ENCODE assay signal across 23 cellular contexts in the genomic region with DNA sequence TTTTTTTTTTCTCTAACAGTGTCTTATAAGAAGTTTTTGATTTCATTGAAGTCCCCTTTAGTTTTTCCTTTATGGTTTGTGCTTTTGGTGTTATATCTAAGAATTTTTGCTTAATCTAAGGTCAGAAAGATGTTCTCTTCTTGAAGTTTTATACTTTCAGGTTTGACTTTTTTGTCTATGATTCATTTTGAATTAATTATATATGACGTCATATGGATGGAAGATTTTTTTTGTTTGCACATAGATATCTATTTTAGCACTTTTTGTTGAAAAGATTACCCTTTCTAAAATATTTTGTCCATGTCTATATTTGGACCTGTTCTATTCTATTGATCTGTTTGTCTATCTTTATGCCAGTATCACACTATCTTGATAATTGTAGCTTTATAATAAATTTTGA.
"Had no signal": no experiment of that assay in that cellular context is flagged by ENCODE, and none has a peak within 500 bp of the region (broad histone marks: within the 10 kb centered on the region; RNA-seq: fewer than 3 reads in every experiment).

No MANE protein-coding gene starts in this region.

- H3K9me3 ChIP-seq: adrenal gland, pancreas, psoas muscle, right atrium auricular region, thyroid gland, upper lobe of right lung had no signal

- H3K27ac ChIP-seq: adrenal gland, left ventricle myocardium inferior, psoas muscle, right atrium auricular region, thyroid gland, upper lobe of right lung had no signal

- H3K4me3 ChIP-seq: adrenal gland, left ventricle myocardium inferior, pancreas, psoas muscle, right atrium auricular region, thyroid gland, upper lobe of right lung had no signal

- H3K9me3 Mint-ChIP-seq: mesothelial cell of epicardium had no signal

- DNase-seq: activated CD4-positive, alpha-beta T cell treated with anti-CD3 and anti-CD28 coated beads for 1 hour; activated CD4-positive, alpha-beta T cell treated with anti-CD3 and anti-CD28 coated beads, Interleukin-2, amount 50 U/mL, for 4 hours; activated effector memory CD4-positive, alpha-beta T cell treated with Interleukin-2 at 50 U/mL for 16 hours; activated naive CD4-positive, alpha-beta T cell treated with anti-CD3 and anti-CD28 coated beads, Interleukin-2, amount 10 ng/mL, durations not matched to agents 7 days and 5 days; activated T-cell treated with anti-CD3 and anti-CD28 coated beads, Interleukin-2, amount 50 U/mL, for 48 hours; central memory CD4-positive, alpha-beta T cell; dermis blood vessel endothelial cell; effector CD8-positive, alpha-beta T cell; hippocampal formation; left ventricle myocardium inferior; pancreas; psoas muscle; stimulated activated CD4-positive, alpha-beta T cell treated with anti-CD3 and anti-CD28 coated beads, Interleukin-4, amount 100 ng/mL, for 24 hours; stimulated activated naive CD4-positive, alpha-beta T cell treated with Interleukin-2 at 50 U/mL for 16 hours; T-helper 1 cell; T-helper 9 cell; thyroid gland; upper lobe of right lung had no signal

- H3K27me3 ChIP-seq: adrenal gland, pancreas, right atrium auricular region, thyroid gland, upper lobe of right lung had no signal

- H3K27me3 Mint-ChIP-seq: activated naive CD4-positive, alpha-beta T cell treated with anti-CD3 and anti-CD28 coated beads, Interleukin-2, amount 10 ng/mL, durations not matched to agents 7 days and 5 days had no signal

- H3K4me3 Mint-ChIP-seq: activated naive CD4-positive, alpha-beta T cell treated with anti-CD3 and anti-CD28 coated beads, Interleukin-2, amount 10 ng/mL, durations not matched to agents 7 days and 5 days; mesothelial cell of epicardium; nephron had no signal

- H3K36me3 ChIP-seq: pancreas, thyroid gland had no signal

- ATAC-seq: esophagus mucosa, pancreas, upper lobe of right lung had no signal

- H3K27ac Mint-ChIP-seq: activated naive CD4-positive, alpha-beta T cell treated with anti-CD3 and anti-CD28 coated beads, Interleukin-2, amount 10 ng/mL, durations not matched to agents 7 days and 5 days; nephron had no signal
